Comparison of ENCODE assay signal across 14 cellular contexts in genomic region chr13:77514336-77514726, GRCh38. TPM values are rescaled to one million over a fixed set of nuclear protein-coding genes. Genes with fewer than 3 reads are reported as not detected.
A peak's percentile ranks its signal among the peaks of the same experiment; 100 is the strongest.
DNase-seq lines count a peak whose midpoint lies in the region; ATAC-seq lines count a peak whose summit lies in the region.
"Had no signal": no experiment of that assay in that cellular context is flagged by ENCODE, and none has a peak within 500 bp of the region (broad histone marks: within the 10 kb centered on the region; RNA-seq: fewer than 3 reads in every experiment).

No MANE protein-coding gene starts in this region.

- H3K4me1 ChIP-seq in BLaER1 treated with 17β-estradiol and CSF1 and Interleukin-3, amounts not matched to agents 10 nM and 100 nM = peaks cover 15 to 28% (median 24%) of the 10 kb centered on the region in 10 experiments
- H3K4me1 ChIP-seq: left lung had no signal

- H3K36me3 ChIP-seq in BLaER1 treated with 17β-estradiol and CSF1 and Interleukin-3, amounts not matched to agents 10 nM and 100 nM = no peaks in the 10 kb centered on the region
- H3K36me3 ChIP-seq: left lung had no signal

- H3K9me3 Mint-ChIP-seq in activated naive CD4-positive, alpha-beta T cell treated with anti-CD3 and anti-CD28 coated beads, Interleukin-2, amount 50 U/mL, for 72 hours = no peaks in the 10 kb centered on the region

- H3K27me3 ChIP-seq in BLaER1 treated with 17β-estradiol and CSF1 and Interleukin-3, amounts not matched to agents 10 nM and 100 nM = no peaks in the 10 kb centered on the region
- H3K27me3 ChIP-seq: left lung had no signal

- no peaks in the 10 kb centered on the region for H3K36me3 Mint-ChIP-seq in activated naive CD4-positive, alpha-beta T cell treated with anti-CD3 and anti-CD28 coated beads, Interleukin-2, amount 50 U/mL, for 72 hours

- no peak overlapping the region for H3K9ac ChIP-seq in BLaER1 treated with 17β-estradiol and CSF1 and Interleukin-3, amounts not matched to agents 10 nM and 100 nM

- no peak overlapping the region for H3K4me3 ChIP-seq in BLaER1 treated with 17β-estradiol and CSF1 and Interleukin-3, amounts not matched to agents 10 nM and 100 nM
- H3K4me3 ChIP-seq: left lung had no signal

- H3K27ac Mint-ChIP-seq in activated naive CD4-positive, alpha-beta T cell treated with anti-CD3 and anti-CD28 coated beads, Interleukin-2, amount 50 U/mL, for 72 hours = no peak overlapping the region

- H3K9me3 ChIP-seq in BLaER1 treated with 17β-estradiol and CSF1 and Interleukin-3, amounts not matched to agents 10 nM and 100 nM (replicated peaks in 1 of 11) = no peaks in the 10 kb centered on the region
- H3K9me3 ChIP-seq: left lung had no signal

- no peaks in the 10 kb centered on the region for H4K20me1 ChIP-seq in BLaER1 treated with 17β-estradiol and CSF1 and Interleukin-3, amounts not matched to agents 10 nM and 100 nM

- peak overlapping the region in 4 of 11 experiments; percentile 15 to 43 (median 34); a peak in 3 of 22 replicates for H3K27ac ChIP-seq in BLaER1 treated with 17β-estradiol and CSF1 and Interleukin-3, amounts not matched to agents 10 nM and 100 nM
- H3K27ac ChIP-seq: left lung had no signal

- DNase-seq in NCI-H2081 treated with DMSO at 0.1 percent for 48 hours (lab: John Stamatoyannopoulos, UW) (no peak), RKO (ENCODE audit: low spot score) (no peak), NCI-H1694 (lab: John Stamatoyannopoulos, UW) (no peak)
- DNase-seq in activated naive CD4-positive, alpha-beta T cell treated with anti-CD3 and anti-CD28 coated beads, Interleukin-2, amount 50 U/mL, for 72 hours (ENCODE audit: low spot score in 2 of 2) = no peak
- DNase-seq: amygdala; left lung; occipital lobe; stimulated activated CD4-positive, alpha-beta T cell treated with anti-CD3 and anti-CD28 coated beads, Interleukin-15, amount 100 ng/mL, for 24 hours; stimulated activated naive CD4-positive, alpha-beta T cell had no signal

- peak overlapping the region in 9 of 11 experiments; percentile 43 to 63 (median 58); a peak in 18 of 22 replicates for H3K4me2 ChIP-seq in BLaER1 treated with 17β-estradiol and CSF1 and Interleukin-3, amounts not matched to agents 10 nM and 100 nM

- ATAC-seq in GM19372 (IDR thresholded peaks at IDR 0.05; ENCODE audit: low read depth, unreplicated experiment) (peak; percentile 75), HG02642 (IDR thresholded peaks at IDR 0.05; ENCODE audit: poor library complexity, unreplicated experiment) (peak; percentile 86), HG03342 (IDR thresholded peaks at IDR 0.05; ENCODE audit: unreplicated experiment) (peak; percentile 82)
- ATAC-seq in activated naive CD4-positive, alpha-beta T cell treated with anti-CD3 and anti-CD28 coated beads, Interleukin-2, amount 50 U/mL, for 72 hours = no peak
- ATAC-seq: left lung had no signal

RNA-seq across cellular contexts. Expression of gene SCEL, which starts 21.2 kb away (rescaled TPM):
- not detected for total RNA-seq in activated naive CD4-positive, alpha-beta T cell treated with anti-CD3 and anti-CD28 coated beads, Interleukin-2, amount 50 U/mL, for 72 hours
- total RNA-seq: RPMI7951 had no signal

Comparison
In these comparisons a context has a peak if more than half of its experiments do, and no peak if none do; other contexts are left out.
1. ATAC-seq: peak in GM19372 (single experiment), HG02642 (single experiment) and HG03342 (single experiment); none in activated naive CD4-positive, alpha-beta T cell treated with anti-CD3 and anti-CD28 coated beads, Interleukin-2, amount 50 U/mL, for 72 hours (0 of 2).